Comparison of ENCODE assay signal across 1 cellular context in the genomic region with DNA sequence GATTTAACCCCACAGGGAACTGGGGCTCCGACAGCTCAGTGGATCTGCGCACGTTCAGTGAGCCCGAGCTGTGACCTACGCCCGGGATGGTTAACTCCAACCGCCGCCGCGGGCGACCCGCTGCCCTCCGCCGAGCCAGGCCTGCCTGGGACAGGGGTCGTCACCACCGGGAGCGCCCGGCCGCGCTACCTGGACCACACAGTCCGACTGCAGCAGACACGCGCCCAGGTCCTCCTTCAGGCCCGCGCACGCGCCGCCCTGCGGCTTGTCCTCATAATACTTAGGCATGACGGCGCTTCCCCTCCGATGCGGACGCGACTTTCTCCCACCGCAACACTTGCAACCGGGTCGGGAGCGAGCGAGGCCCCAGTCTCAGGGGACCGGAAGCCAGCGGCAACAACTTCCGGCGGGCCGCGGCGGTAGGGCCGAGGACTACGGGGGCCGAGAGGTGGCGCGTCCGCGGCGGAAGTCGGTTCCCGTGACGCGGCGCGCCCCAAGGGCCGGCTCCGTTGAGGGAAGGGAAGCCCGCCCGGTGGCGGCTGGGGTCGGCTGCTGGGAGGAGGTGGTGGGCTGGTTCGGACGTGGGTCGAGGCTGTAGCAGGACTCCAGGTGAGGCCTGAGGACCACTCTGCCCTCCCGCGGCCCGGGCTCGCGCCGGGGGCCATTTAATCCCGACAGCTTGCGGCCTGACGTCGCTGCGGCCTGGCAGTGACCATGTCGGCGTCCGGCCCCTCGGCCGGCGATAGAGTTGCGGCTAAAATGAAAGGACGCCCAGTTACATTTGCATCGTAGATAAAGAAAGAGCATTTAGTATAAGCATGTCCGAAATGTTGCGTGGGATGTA.
A peak's percentile ranks its signal among the peaks of the same experiment; 100 is the strongest.
TF ChIP-seq lines count a peak whose summit lies in the region.

A gene with protein sequence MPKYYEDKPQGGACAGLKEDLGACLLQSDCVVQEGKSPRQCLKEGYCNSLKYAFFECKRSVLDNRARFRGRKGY (minus strand): TSS at position 395 of the 844 bp plus-strand sequence. CDS start 107 bp downstream, at position 288.
A gene with protein sequence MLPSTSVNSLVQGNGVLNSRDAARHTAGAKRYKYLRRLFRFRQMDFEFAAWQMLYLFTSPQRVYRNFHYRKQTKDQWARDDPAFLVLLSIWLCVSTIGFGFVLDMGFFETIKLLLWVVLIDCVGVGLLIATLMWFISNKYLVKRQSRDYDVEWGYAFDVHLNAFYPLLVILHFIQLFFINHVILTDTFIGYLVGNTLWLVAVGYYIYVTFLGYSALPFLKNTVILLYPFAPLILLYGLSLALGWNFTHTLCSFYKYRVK (plus strand): TSS at position 472 of the 844 bp plus-strand sequence. CDS start 1,171 bp downstream, outside the sequence.

TF ChIP-seq in HEK293, 187 proteins besides CTCF, POLR2A, EP300 and RAD21 (continued from another document):
- TF ChIP-seq, protein P1, sequence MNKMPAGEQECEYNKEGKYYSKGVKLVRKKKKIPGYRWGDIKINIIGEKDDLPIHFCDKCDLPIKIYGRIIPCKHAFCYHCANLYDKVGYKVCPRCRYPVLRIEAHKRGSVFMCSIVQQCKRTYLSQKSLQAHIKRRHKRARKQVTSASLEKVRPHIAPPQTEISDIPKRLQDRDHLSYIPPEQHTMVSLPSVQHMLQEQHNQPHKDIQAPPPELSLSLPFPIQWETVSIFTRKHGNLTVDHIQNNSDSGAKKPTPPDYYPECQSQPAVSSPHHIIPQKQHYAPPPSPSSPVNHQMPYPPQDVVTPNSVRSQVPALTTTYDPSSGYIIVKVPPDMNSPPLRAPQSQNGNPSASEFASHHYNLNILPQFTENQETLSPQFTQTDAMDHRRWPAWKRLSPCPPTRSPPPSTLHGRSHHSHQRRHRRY (tag by site-specific recombination; IDR thresholded peaks at IDR 0.05), result no peak
- TF ChIP-seq, protein P2, sequence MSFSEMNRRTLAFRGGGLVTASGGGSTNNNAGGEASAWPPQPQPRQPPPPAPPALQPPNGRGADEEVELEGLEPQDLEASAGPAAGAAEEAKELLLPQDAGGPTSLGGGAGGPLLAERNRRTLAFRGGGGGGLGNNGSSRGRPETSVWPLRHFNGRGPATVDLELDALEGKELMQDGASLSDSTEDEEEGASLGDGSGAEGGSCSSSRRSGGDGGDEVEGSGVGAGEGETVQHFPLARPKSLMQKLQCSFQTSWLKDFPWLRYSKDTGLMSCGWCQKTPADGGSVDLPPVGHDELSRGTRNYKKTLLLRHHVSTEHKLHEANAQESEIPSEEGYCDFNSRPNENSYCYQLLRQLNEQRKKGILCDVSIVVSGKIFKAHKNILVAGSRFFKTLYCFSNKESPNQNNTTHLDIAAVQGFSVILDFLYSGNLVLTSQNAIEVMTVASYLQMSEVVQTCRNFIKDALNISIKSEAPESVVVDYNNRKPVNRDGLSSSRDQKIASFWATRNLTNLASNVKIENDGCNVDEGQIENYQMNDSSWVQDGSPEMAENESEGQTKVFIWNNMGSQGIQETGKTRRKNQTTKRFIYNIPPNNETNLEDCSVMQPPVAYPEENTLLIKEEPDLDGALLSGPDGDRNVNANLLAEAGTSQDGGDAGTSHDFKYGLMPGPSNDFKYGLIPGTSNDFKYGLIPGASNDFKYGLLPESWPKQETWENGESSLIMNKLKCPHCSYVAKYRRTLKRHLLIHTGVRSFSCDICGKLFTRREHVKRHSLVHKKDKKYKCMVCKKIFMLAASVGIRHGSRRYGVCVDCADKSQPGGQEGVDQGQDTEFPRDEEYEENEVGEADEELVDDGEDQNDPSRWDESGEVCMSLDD (tag by site-specific recombination; IDR thresholded peaks at IDR 0.05), result peak; percentile 59
- TF ChIP-seq ZNF140 (tag by site-specific recombination; IDR thresholded peaks at IDR 0.05) (no peak), ZNF544 (tag by site-specific recombination; IDR thresholded peaks at IDR 0.05) (no peak), RBAK (tag by site-specific recombination; IDR thresholded peaks at IDR 0.05) (no peak), ZNF184 (tag by site-specific recombination; IDR thresholded peaks at IDR 0.05) (no peak), REPIN1 (tag by site-specific recombination; IDR thresholded peaks at IDR 0.05; ENCODE audit: low read depth) (no peak), ZIC2 (tag by site-specific recombination; IDR thresholded peaks at IDR 0.05) (0 out of 2 replicates have a peak, but pooled peaks have one; percentile 27)
- TF ChIP-seq, protein P3, sequence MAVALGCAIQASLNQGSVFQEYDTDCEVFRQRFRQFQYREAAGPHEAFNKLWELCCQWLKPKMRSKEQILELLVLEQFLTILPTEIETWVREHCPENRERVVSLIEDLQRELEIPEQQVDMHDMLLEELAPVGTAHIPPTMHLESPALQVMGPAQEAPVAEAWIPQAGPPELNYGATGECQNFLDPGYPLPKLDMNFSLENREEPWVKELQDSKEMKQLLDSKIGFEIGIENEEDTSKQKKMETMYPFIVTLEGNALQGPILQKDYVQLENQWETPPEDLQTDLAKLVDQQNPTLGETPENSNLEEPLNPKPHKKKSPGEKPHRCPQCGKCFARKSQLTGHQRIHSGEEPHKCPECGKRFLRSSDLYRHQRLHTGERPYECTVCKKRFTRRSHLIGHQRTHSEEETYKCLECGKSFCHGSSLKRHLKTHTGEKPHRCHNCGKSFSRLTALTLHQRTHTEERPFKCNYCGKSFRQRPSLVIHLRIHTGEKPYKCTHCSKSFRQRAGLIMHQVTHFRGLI (tag by site-specific recombination; IDR thresholded peaks at IDR 0.05), result no peak
